ENCODE assay signal across 8 cellular contexts in genomic region chr22:41517172-41518047, GRCh38. TPM values are rescaled to one million over a fixed set of nuclear protein-coding genes. Genes with fewer than 3 reads are reported as not detected.
DNase-seq lines count a peak whose midpoint lies in the region; ATAC-seq and TF ChIP-seq lines count a peak whose summit lies in the region.

No MANE protein-coding gene starts in this region.

- H3K4me3 Mint-ChIP-seq in activated T-helper 17 cell treated with anti-CD3 and anti-CD28 coated beads, Interleukin-2, amount 50 U/mL, for 72 hours: no peak overlapping the region

- no peaks in the 10 kb centered on the region for H3K27me3 Mint-ChIP-seq in activated T-helper 17 cell treated with anti-CD3 and anti-CD28 coated beads, Interleukin-2, amount 50 U/mL, for 72 hours

- H3K27me3 ChIP-seq in osteoblast (ENCODE audit: insufficient read depth, low read length): no peaks in the 10 kb centered on the region

- H3K9me3 ChIP-seq in osteoblast (ENCODE audit: low read depth, low read length): no peaks in the 10 kb centered on the region

- H3K27ac Mint-ChIP-seq in activated T-helper 17 cell treated with anti-CD3 and anti-CD28 coated beads, Interleukin-2, amount 50 U/mL, for 72 hours: peak overlapping the region; percentile 23

- peaks cover 47% of the 10 kb centered on the region for H3K36me3 Mint-ChIP-seq in activated T-helper 17 cell treated with anti-CD3 and anti-CD28 coated beads, Interleukin-2, amount 50 U/mL, for 72 hours (ENCODE audit: low read depth)

- H3K27ac ChIP-seq in osteoblast (ENCODE audit: low read depth, low read length): no peak overlapping the region

- H3K4me1 Mint-ChIP-seq in activated T-helper 17 cell treated with anti-CD3 and anti-CD28 coated beads, Interleukin-2, amount 50 U/mL, for 72 hours: no peaks in the 10 kb centered on the region

- peaks cover 7% of the 10 kb centered on the region for H4K20me1 ChIP-seq in osteoblast (ENCODE audit: insufficient read depth, low read length)

- H3K4me1 ChIP-seq in osteoblast (ENCODE audit: insufficient read depth, low read length): peaks cover 9% of the 10 kb centered on the region

- DNase-seq in activated effector memory CD4-positive, alpha-beta T cell treated with anti-CD3 and anti-CD28 coated beads, Interleukin-2, amount 50 U/mL, for 16 hours: peak; percentile 77
- DNase-seq in activated effector memory CD4-positive, alpha-beta T cell treated with Interleukin-2 at 50 U/mL for 16 hours: no peak
- peak; percentile 68 for DNase-seq in NCI-H2196 (lab: John Stamatoyannopoulos, UW; ENCODE audit: unreplicated experiment)
- peak; percentile 38 to 82 for DNase-seq in foreskin fibroblast
- DNase-seq in osteoblast (ENCODE audit: insufficient read length, low spot score, missing footprints): peak; percentile 95
- no peak for DNase-seq in RPMI8226

- no peak overlapping the region for H3K4me2 ChIP-seq in osteoblast (ENCODE audit: insufficient read depth, low read length)

- H2AFZ ChIP-seq in osteoblast (ENCODE audit: low read length): no peak overlapping the region

- peak; percentile 59 for ATAC-seq in activated T-helper 17 cell treated with anti-CD3 and anti-CD28 coated beads, Interleukin-2, amount 50 U/mL, for 72 hours (replicated peaks)
- ATAC-seq in HG02870 (IDR thresholded peaks at IDR 0.05; ENCODE audit: unreplicated experiment): no peak

- peaks cover 47% of the 10 kb centered on the region for H3K36me3 ChIP-seq in osteoblast (ENCODE audit: insufficient read depth, low read length)

- TF ChIP-seq CTCF in foreskin fibroblast (IDR thresholded peaks at IDR 0.05; ENCODE audit: low read depth, low read length) (peak; percentile 85), osteoblast (IDR thresholded peaks at IDR 0.05; ENCODE audit: extremely low read depth, low read depth, low read length) (peak; percentile 94)

- no peaks in the 10 kb centered on the region for H3K9me3 Mint-ChIP-seq in activated T-helper 17 cell treated with anti-CD3 and anti-CD28 coated beads, Interleukin-2, amount 50 U/mL, for 72 hours

- H3K4me3 ChIP-seq in foreskin fibroblast (ENCODE audit: low read depth in 1 of 2, low read length in 2 of 2): no peak overlapping the region
- no peak overlapping the region for H3K4me3 ChIP-seq in osteoblast (ENCODE audit: insufficient read depth, low read length)

- H3K79me2 ChIP-seq in osteoblast (ENCODE audit: insufficient read depth, low read length): no peaks in the 10 kb centered on the region

RNA-seq across cellular contexts. Expression of gene POLR3H, which starts 26.9 kb away (rescaled TPM):
- 10 to 100 TPM; 19.5 to 58.2 TPM for total RNA-seq in activated T-helper 17 cell treated with anti-CD3 and anti-CD28 coated beads, Interleukin-2, amount 50 U/mL, for 72 hours
- total RNA-seq in osteoblast: 26.2 and 27.9 TPM in 2 replicates

RNA-seq across cellular contexts. Expression of gene CSDC2, which starts 43.4 kb away (rescaled TPM):
- total RNA-seq in activated T-helper 17 cell treated with anti-CD3 and anti-CD28 coated beads, Interleukin-2, amount 50 U/mL, for 72 hours: not detected
- total RNA-seq in osteoblast: 0.88 and 1.1 TPM in 2 replicates

RNA-seq across cellular contexts. Expression of gene ACO2, which starts 48.5 kb away (rescaled TPM):
- total RNA-seq in activated T-helper 17 cell treated with anti-CD3 and anti-CD28 coated beads, Interleukin-2, amount 50 U/mL, for 72 hours: 100 to 1,000 TPM in 1 of 2 donors, 10 to 100 TPM in 1; 67.8 to 106 TPM
- total RNA-seq in osteoblast: 57.9 and 60.4 TPM in 2 replicates

RNA-seq across cellular contexts. Expression of gene PHF5A, which starts 48.9 kb away (rescaled TPM):
- 10 to 100 TPM; 34.3 to 92.0 TPM for total RNA-seq in activated T-helper 17 cell treated with anti-CD3 and anti-CD28 coated beads, Interleukin-2, amount 50 U/mL, for 72 hours
- total RNA-seq in osteoblast: 27.7 and 38.4 TPM in 2 replicates

Comparison
In these comparisons a context has a peak if more than half of its experiments do, and no peak if none do; other contexts are left out.
1. DNase-seq: peak in activated effector memory CD4-positive, alpha-beta T cell treated with anti-CD3 and anti-CD28 coated beads, Interleukin-2, amount 50 U/mL, for 16 hours (single experiment), NCI-H2196 (single experiment), foreskin fibroblast (2 of 2) and osteoblast (single experiment); none in activated effector memory CD4-positive, alpha-beta T cell treated with Interleukin-2 at 50 U/mL for 16 hours (single experiment) and RPMI8226 (single experiment).